Comparison of ENCODE assay signal across 9 cellular contexts in genomic region chr10:48381971-48382370, GRCh38.
"Had no signal": no experiment of that assay in that cellular context is flagged by ENCODE, and none has a peak within 500 bp of the region (broad histone marks: within the 10 kb centered on the region; RNA-seq: fewer than 3 reads in every experiment).

No MANE protein-coding gene starts in this region.

- H3K27ac ChIP-seq: GM23248 had no signal

- ATAC-seq: HCT116, K562 had no signal

- H3K9ac ChIP-seq: GM23248 had no signal

- FAIRE-seq: HTR-8/SVneo, K562 had no signal

- H3K36me3 ChIP-seq: HAP-1 had no signal

- H3K4me3 ChIP-seq: GM23248, HAP-1, K562 had no signal

- H3K9me3 ChIP-seq: HAP-1 had no signal

- DNase-seq: GM23248, GOT3, H7, IMR-90, KG1 had no signal
